In the genomic region with DNA sequence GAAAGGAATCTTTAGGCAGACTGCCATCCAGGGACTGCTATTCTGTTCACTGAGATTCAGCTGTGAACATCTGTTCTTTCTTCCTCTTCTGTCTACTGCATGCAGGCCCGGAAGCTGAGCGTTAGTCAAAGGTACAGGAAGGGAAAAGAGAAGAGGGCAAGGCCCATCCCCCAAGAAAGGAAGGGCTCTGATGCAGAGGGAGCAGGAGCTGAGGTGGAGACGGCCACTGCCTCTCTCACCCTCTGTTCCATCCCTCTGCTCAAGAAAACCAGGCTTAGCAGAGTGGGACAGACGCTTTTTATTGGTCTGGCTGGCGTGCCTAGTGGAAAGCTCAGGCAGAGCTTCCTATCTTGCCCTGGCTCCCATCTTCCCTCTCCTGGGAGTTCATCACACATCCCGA, we compare ENCODE assay signal across 1 cellular context.
TF ChIP-seq lines count a peak whose summit lies in the region.

No MANE protein-coding gene starts in this region.

TF ChIP-seq in K562, 482 proteins besides CTCF, POLR2A, EP300 and RAD21 (continued from another document):
- TF ChIP-seq, protein P1, sequence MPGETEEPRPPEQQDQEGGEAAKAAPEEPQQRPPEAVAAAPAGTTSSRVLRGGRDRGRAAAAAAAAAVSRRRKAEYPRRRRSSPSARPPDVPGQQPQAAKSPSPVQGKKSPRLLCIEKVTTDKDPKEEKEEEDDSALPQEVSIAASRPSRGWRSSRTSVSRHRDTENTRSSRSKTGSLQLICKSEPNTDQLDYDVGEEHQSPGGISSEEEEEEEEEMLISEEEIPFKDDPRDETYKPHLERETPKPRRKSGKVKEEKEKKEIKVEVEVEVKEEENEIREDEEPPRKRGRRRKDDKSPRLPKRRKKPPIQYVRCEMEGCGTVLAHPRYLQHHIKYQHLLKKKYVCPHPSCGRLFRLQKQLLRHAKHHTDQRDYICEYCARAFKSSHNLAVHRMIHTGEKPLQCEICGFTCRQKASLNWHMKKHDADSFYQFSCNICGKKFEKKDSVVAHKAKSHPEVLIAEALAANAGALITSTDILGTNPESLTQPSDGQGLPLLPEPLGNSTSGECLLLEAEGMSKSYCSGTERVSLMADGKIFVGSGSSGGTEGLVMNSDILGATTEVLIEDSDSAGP (CRISPR knock-in tag; IDR thresholded peaks at IDR 0.05): no peak
- no peak for TF ChIP-seq CBFB (CRISPR knock-in tag; IDR thresholded peaks at IDR 0.05)
- no peak for TF ChIP-seq FOXM1 (IDR thresholded peaks at IDR 0.05; ENCODE audit: low read depth)
- no peak for TF ChIP-seq FOXM1 (CRISPR knock-in tag; IDR thresholded peaks at IDR 0.05; ENCODE audit: low read depth)
- no peak for TF ChIP-seq UBTF (IDR thresholded peaks at IDR 0.05; ENCODE audit: borderline replicate concordance in 1 of 2, low read depth in 2 of 2, low read length in 2 of 2)
